31 cellular contexts compared by ENCODE assay signal in the genomic region with DNA sequence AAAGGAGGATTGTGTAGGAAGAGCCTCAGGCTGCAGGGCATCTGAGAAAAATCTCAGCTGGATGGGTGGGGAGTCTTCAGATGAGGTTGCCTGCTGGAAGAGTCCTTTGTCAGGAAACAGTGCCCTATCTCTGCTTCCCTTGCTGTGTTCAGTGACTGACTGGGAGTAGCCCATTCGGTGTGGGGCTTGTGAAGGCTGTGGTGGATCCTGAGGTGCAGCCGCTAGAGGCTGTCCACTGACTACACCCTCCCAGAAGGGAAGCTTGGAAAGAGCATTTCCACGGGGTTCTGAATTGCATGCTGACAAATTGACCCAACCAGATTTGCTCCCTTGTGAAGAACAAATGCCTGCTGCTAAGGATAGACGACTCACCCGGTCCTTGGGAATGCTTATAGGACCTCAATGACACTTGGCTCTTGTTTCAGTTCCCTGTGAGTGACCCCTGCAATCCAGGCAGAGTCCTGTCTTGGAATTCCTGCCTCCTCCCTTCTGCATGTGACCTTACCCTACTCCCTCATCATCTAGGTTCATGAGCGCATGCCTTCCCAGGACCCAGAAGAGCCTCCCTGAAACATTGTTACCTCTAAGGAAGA.
"Had no signal": no experiment of that assay in that cellular context is flagged by ENCODE, and none has a peak within 500 bp of the region (broad histone marks: within the 10 kb centered on the region; RNA-seq: fewer than 3 reads in every experiment).

No MANE protein-coding gene starts in this region.

- H3K27ac Mint-ChIP-seq: activated CD4-positive, alpha-beta T cell treated with anti-CD3 and anti-CD28 coated beads for 36 hours; activated naive CD8-positive, alpha-beta T cell; activated T-cell treated with anti-CD3 and anti-CD28 coated beads, Interleukin-2, amount 50 U/mL, for 72 hours; immature natural killer cell; natural killer cell treated with Interleukin-12 subunit alpha and Interleukin-12 subunit beta and Interleukin-15 and Interleukin-18, amount 100 ng/mL, for 72 hours; progenitor cell of endocrine pancreas; stimulated activated effector memory CD8-positive, alpha-beta T cell treated with anti-CD3 and anti-CD28 coated beads, Interleukin-12 subunit alpha, Interleukin-12 subunit beta, amount 100 ng/mL, for 72 hours; stimulated activated naive CD8-positive, alpha-beta T cell treated with anti-CD3 and anti-CD28 coated beads, Interleukin-15, amount 100 ng/mL, for 72 hours; T-cell; T-helper 2 cell treated with Interferon-gamma antibody and Interleukin-4, amounts not matched to agents 5 μg/mL and 100 μg/mL, for 36 hours had no signal

- H3K36me3 Mint-ChIP-seq: activated naive CD8-positive, alpha-beta T cell; immature natural killer cell; natural killer cell treated with Interleukin-12 subunit alpha and Interleukin-12 subunit beta and Interleukin-15 and Interleukin-18, amount 100 ng/mL, for 72 hours; stimulated activated effector memory CD8-positive, alpha-beta T cell treated with anti-CD3 and anti-CD28 coated beads, Interleukin-12 subunit alpha, Interleukin-12 subunit beta, amount 100 ng/mL, for 72 hours; T-cell had no signal

- H3K36me3 ChIP-seq: adrenal gland, gastrocnemius medialis, lower lobe of right lung, ovary, right lobe of liver, thyroid gland, upper lobe of left lung had no signal

- FAIRE-seq: colon had no signal

- H3K4me3 Mint-ChIP-seq: activated CD4-positive, alpha-beta T cell treated with anti-CD3 and anti-CD28 coated beads for 36 hours; activated naive CD8-positive, alpha-beta T cell; activated T-cell treated with anti-CD3 and anti-CD28 coated beads, Interleukin-2, amount 50 U/mL, for 72 hours; immature natural killer cell; natural killer cell treated with Interleukin-12 subunit alpha and Interleukin-12 subunit beta and Interleukin-15 and Interleukin-18, amount 100 ng/mL, for 72 hours; stimulated activated effector memory CD8-positive, alpha-beta T cell treated with anti-CD3 and anti-CD28 coated beads, Interleukin-12 subunit alpha, Interleukin-12 subunit beta, amount 100 ng/mL, for 72 hours; stimulated activated naive CD8-positive, alpha-beta T cell treated with anti-CD3 and anti-CD28 coated beads, Interleukin-15, amount 100 ng/mL, for 72 hours; T-cell; T-helper 2 cell treated with Interferon-gamma antibody and Interleukin-4, amounts not matched to agents 5 μg/mL and 100 μg/mL, for 36 hours had no signal

- DNase-seq: activated CD4-positive, alpha-beta T cell treated with anti-CD3 and anti-CD28 coated beads for 36 hours; activated CD4-positive, CD25-positive, alpha-beta regulatory T cell; activated naive CD4-positive, alpha-beta T cell treated with Interleukin-2 at 50 U/mL for 16 hours; activated T-cell treated with anti-CD3 and anti-CD28 coated beads for 4 hours; activated T-cell treated with anti-CD3 and anti-CD28 coated beads, Interleukin-2, amount 50 U/mL, for 72 hours; adrenal gland; aorta; body of pancreas; dermis blood vessel endothelial cell; effector CD4-positive, alpha-beta T cell; gastrocnemius medialis; hippocampal formation; immature natural killer cell; kidney; lower lobe of right lung; mesenchymal stem cell; ovary; right lobe of liver; stimulated activated CD4-positive, alpha-beta T cell treated with anti-CD3 and anti-CD28 coated beads, Interleukin-4, amount 100 ng/mL, for 24 hours; stimulated activated naive CD8-positive, alpha-beta T cell treated with anti-CD3 and anti-CD28 coated beads, Interleukin-15, amount 100 ng/mL, for 72 hours; substantia nigra; T-cell; thyroid gland; upper lobe of left lung had no signal

- H3K4me1 Mint-ChIP-seq: activated CD4-positive, alpha-beta T cell treated with anti-CD3 and anti-CD28 coated beads for 36 hours; immature natural killer cell; stimulated activated effector memory CD8-positive, alpha-beta T cell treated with anti-CD3 and anti-CD28 coated beads, Interleukin-12 subunit alpha, Interleukin-12 subunit beta, amount 100 ng/mL, for 72 hours; stimulated activated naive CD8-positive, alpha-beta T cell treated with anti-CD3 and anti-CD28 coated beads, Interleukin-15, amount 100 ng/mL, for 72 hours; T-cell had no signal

- H3K27ac ChIP-seq: adrenal gland, epithelial cell of prostate, gastrocnemius medialis, lower lobe of right lung, ovary, right lobe of liver, thyroid gland, upper lobe of left lung had no signal

- H3K9me3 ChIP-seq: adrenal gland, body of pancreas, gastrocnemius medialis, lower lobe of right lung, ovary, right lobe of liver, thyroid gland, upper lobe of left lung had no signal

- H3K4me1 ChIP-seq: adrenal gland, gastrocnemius medialis, lower lobe of right lung, thyroid gland, upper lobe of left lung had no signal

- H3K4me3 ChIP-seq: adrenal gland, body of pancreas, gastrocnemius medialis, lower lobe of right lung, ovary, right lobe of liver, thyroid gland, upper lobe of left lung had no signal

- H3K9me3 Mint-ChIP-seq: activated T-cell treated with anti-CD3 and anti-CD28 coated beads, Interleukin-2, amount 50 U/mL, for 72 hours; immature natural killer cell; natural killer cell treated with Interleukin-12 subunit alpha and Interleukin-12 subunit beta and Interleukin-15 and Interleukin-18, amount 100 ng/mL, for 72 hours; stimulated activated effector memory CD8-positive, alpha-beta T cell treated with anti-CD3 and anti-CD28 coated beads, Interleukin-12 subunit alpha, Interleukin-12 subunit beta, amount 100 ng/mL, for 72 hours; stimulated activated naive CD8-positive, alpha-beta T cell treated with anti-CD3 and anti-CD28 coated beads, Interleukin-15, amount 100 ng/mL, for 72 hours; T-cell; T-helper 2 cell treated with Interferon-gamma antibody and Interleukin-4, amounts not matched to agents 5 μg/mL and 100 μg/mL, for 36 hours had no signal

- H3K27me3 ChIP-seq: body of pancreas, gastrocnemius medialis, ovary, right lobe of liver, thyroid gland, upper lobe of left lung had no signal

- H3K27me3 Mint-ChIP-seq: activated CD4-positive, alpha-beta T cell treated with anti-CD3 and anti-CD28 coated beads for 36 hours; activated naive CD8-positive, alpha-beta T cell; stimulated activated naive CD8-positive, alpha-beta T cell treated with anti-CD3 and anti-CD28 coated beads, Interleukin-15, amount 100 ng/mL, for 72 hours had no signal

- ATAC-seq: activated CD4-positive, alpha-beta T cell treated with anti-CD3 and anti-CD28 coated beads for 36 hours; activated T-cell treated with anti-CD3 and anti-CD28 coated beads, Interleukin-2, amount 50 U/mL, for 72 hours; gastrocnemius medialis; lower lobe of right lung; natural killer cell treated with Interleukin-12 subunit alpha and Interleukin-12 subunit beta and Interleukin-15 and Interleukin-18, amount 100 ng/mL, for 72 hours; stimulated activated effector memory CD8-positive, alpha-beta T cell treated with anti-CD3 and anti-CD28 coated beads, Interleukin-12 subunit alpha, Interleukin-12 subunit beta, amount 100 ng/mL, for 72 hours; stimulated activated naive CD8-positive, alpha-beta T cell treated with anti-CD3 and anti-CD28 coated beads, Interleukin-15, amount 100 ng/mL, for 72 hours; T-cell had no signal
